Comparison of ENCODE assay signal across 12 cellular contexts in the genomic region with DNA sequence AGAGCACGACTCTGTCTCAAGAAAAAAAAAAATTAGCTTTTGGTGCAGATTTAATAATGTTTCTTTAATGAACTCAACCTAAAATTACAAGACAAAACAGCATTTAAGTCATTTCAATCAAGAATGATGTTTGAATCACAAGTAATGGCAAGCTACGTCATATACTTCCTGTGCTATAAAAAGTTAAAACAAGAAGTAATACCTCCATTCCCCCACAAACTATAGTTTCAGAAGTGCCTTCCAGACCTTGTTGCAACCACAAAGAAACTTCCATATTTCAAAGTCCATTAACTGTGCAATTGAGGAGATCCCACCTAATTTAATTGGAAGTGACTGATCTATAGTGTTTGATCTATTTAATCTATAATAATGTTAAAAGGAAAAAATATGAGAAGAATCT. TPM values are rescaled to one million over a fixed set of nuclear protein-coding genes. Genes with fewer than 3 reads are reported as not detected.
DNase-seq lines count a peak whose midpoint lies in the region; ATAC-seq and TF ChIP-seq lines count a peak whose summit lies in the region.
"Had no signal": no experiment of that assay in that cellular context is flagged by ENCODE, and none has a peak within 500 bp of the region (broad histone marks: within the 10 kb centered on the region; RNA-seq: fewer than 3 reads in every experiment).

No MANE protein-coding gene starts in this region.

- peak overlapping the region in 1 of 2 donors; percentile 27 for H3K4me3 Mint-ChIP-seq in activated T-cell treated with anti-CD3 and anti-CD28 coated beads, Interleukin-2, amount 50 U/mL, for 72 hours
- no peak overlapping the region for H3K4me3 Mint-ChIP-seq in stimulated activated naive CD8-positive, alpha-beta T cell treated with anti-CD3 and anti-CD28 coated beads, Interleukin-15, Interleukin-2, amounts not matched to agents 100 ng/mL and 50 ng/mL, for 24 hours
- H3K4me3 Mint-ChIP-seq: T-helper 1 cell treated with Interleukin-12 subunit alpha and Interleukin-12 subunit beta and Interleukin-4 antibody, amounts not matched to agents 30 μg/mL and 1 μg/mL, for 36 hours had no signal

- no peak for ATAC-seq in activated T-cell treated with anti-CD3 and anti-CD28 coated beads, Interleukin-2, amount 50 U/mL, for 72 hours (replicated peaks in 1 of 2)
- ATAC-seq in HG02973 (IDR thresholded peaks at IDR 0.05; ENCODE audit: unreplicated experiment): peak; percentile 65
- ATAC-seq: A549 had no signal

- H3K27me3 Mint-ChIP-seq in activated T-cell treated with anti-CD3 and anti-CD28 coated beads, Interleukin-2, amount 50 U/mL, for 72 hours (ENCODE audit: low read depth): no peaks in the 10 kb centered on the region
- H3K27me3 Mint-ChIP-seq in stimulated activated naive CD8-positive, alpha-beta T cell treated with anti-CD3 and anti-CD28 coated beads, Interleukin-15, Interleukin-2, amounts not matched to agents 100 ng/mL and 50 ng/mL, for 24 hours: no peaks in the 10 kb centered on the region

- TF ChIP-seq CTCF in RWPE1 (conservative IDR thresholded peaks at IDR 0.05; ENCODE audit: low read depth): no peak

- peaks cover 50% of the 10 kb centered on the region for H3K4me1 Mint-ChIP-seq in activated T-cell treated with anti-CD3 and anti-CD28 coated beads, Interleukin-2, amount 50 U/mL, for 72 hours (ENCODE audit: low read depth)
- H3K4me1 Mint-ChIP-seq in stimulated activated naive CD8-positive, alpha-beta T cell treated with anti-CD3 and anti-CD28 coated beads, Interleukin-15, Interleukin-2, amounts not matched to agents 100 ng/mL and 50 ng/mL, for 24 hours (ENCODE audit: low read depth): peaks cover 42% of the 10 kb centered on the region

- H3K36me3 Mint-ChIP-seq in activated T-cell treated with anti-CD3 and anti-CD28 coated beads, Interleukin-2, amount 50 U/mL, for 72 hours (ENCODE audit: insufficient read depth in 2 of 2): peaks cover 2% of the 10 kb centered on the region in 2 donors
- H3K36me3 Mint-ChIP-seq in stimulated activated naive CD8-positive, alpha-beta T cell treated with anti-CD3 and anti-CD28 coated beads, Interleukin-15, Interleukin-2, amounts not matched to agents 100 ng/mL and 50 ng/mL, for 24 hours (ENCODE audit: low read depth): peaks cover 32% of the 10 kb centered on the region

- no peak for DNase-seq in activated T-cell treated with anti-CD3 and anti-CD28 coated beads, Interleukin-2, amount 50 U/mL, for 72 hours
- DNase-seq in activated T-cell treated with anti-CD3 and anti-CD28 coated beads for 4 hours (no peak), NOMO-1 treated with dmso at 0.1 percent for 144 hours (lab: John Stamatoyannopoulos, UW; ENCODE audit: unreplicated experiment) (peak; percentile 55), mucosa of gallbladder (ENCODE audit: low spot score) (no peak), RWPE1 (ENCODE audit: low spot score) (no peak)
- no peak for DNase-seq in stimulated activated CD4-positive, alpha-beta T cell treated with anti-CD3 and anti-CD28 coated beads, Interleukin-2, amount 100 ng/mL, for 48 hours
- DNase-seq: midbrain, NCI-H69 had no signal

- no peaks in the 10 kb centered on the region for H3K9me3 Mint-ChIP-seq in activated T-cell treated with anti-CD3 and anti-CD28 coated beads, Interleukin-2, amount 50 U/mL, for 72 hours
- no peaks in the 10 kb centered on the region for H3K9me3 Mint-ChIP-seq in stimulated activated naive CD8-positive, alpha-beta T cell treated with anti-CD3 and anti-CD28 coated beads, Interleukin-15, Interleukin-2, amounts not matched to agents 100 ng/mL and 50 ng/mL, for 24 hours
- H3K9me3 Mint-ChIP-seq: T-helper 1 cell treated with Interleukin-12 subunit alpha and Interleukin-12 subunit beta and Interleukin-4 antibody, amounts not matched to agents 30 μg/mL and 1 μg/mL, for 36 hours had no signal

- H3K27ac Mint-ChIP-seq in activated T-cell treated with anti-CD3 and anti-CD28 coated beads, Interleukin-2, amount 50 U/mL, for 72 hours: peak overlapping the region; percentile 48
- peak overlapping the region; percentile 70 for H3K27ac Mint-ChIP-seq in stimulated activated naive CD8-positive, alpha-beta T cell treated with anti-CD3 and anti-CD28 coated beads, Interleukin-15, Interleukin-2, amounts not matched to agents 100 ng/mL and 50 ng/mL, for 24 hours
- H3K27ac Mint-ChIP-seq: T-helper 1 cell treated with Interleukin-12 subunit alpha and Interleukin-12 subunit beta and Interleukin-4 antibody, amounts not matched to agents 30 μg/mL and 1 μg/mL, for 36 hours had no signal

- H3K27ac ChIP-seq in RWPE1: no peak overlapping the region
- H3K27ac ChIP-seq: A549 had no signal

- POLR2A ChIA-PET in RWPE1 (lab: Yijun Ruan, JAX; ENCODE audit: low non-redundant PET): no interaction called here

- CTCF ChIA-PET in RWPE1 (lab: Yijun Ruan, JAX): no interaction called here

RNA-seq across cellular contexts. Expression of a gene that starts 15.1 kb away (rescaled TPM):
- total RNA-seq in activated T-cell treated with anti-CD3 and anti-CD28 coated beads, Interleukin-2, amount 50 U/mL, for 72 hours: 100 to 1,000 TPM; 209 to 226 TPM
- total RNA-seq in mucosa of gallbladder: 112 TPM
